1 cellular context compared by ENCODE assay signal in genomic region chr9:121597693-121598166, GRCh38.
TF ChIP-seq lines count a peak whose summit lies in the region.

No MANE protein-coding gene starts in this region.

TF ChIP-seq in IMR-90, 13 proteins besides CTCF, POLR2A, EP300 and RAD21 (continued from another document):
- TF ChIP-seq, protein P1, sequence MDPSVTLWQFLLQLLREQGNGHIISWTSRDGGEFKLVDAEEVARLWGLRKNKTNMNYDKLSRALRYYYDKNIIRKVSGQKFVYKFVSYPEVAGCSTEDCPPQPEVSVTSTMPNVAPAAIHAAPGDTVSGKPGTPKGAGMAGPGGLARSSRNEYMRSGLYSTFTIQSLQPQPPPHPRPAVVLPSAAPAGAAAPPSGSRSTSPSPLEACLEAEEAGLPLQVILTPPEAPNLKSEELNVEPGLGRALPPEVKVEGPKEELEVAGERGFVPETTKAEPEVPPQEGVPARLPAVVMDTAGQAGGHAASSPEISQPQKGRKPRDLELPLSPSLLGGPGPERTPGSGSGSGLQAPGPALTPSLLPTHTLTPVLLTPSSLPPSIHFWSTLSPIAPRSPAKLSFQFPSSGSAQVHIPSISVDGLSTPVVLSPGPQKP (IDR thresholded peaks at IDR 0.05; ENCODE audit: borderline replicate concordance, low read depth, low read length) = no peak
- TF ChIP-seq FOS (IDR thresholded peaks at IDR 0.05; ENCODE audit: low read depth, low read length) = no peak
